In genomic region chr12:57754411-57755193, GRCh38 we compare ENCODE assay signal across 8 cellular contexts. TPM values are rescaled to one million over a fixed set of nuclear protein-coding genes. Genes with fewer than 3 reads are reported as not detected.
DNase-seq lines count a peak whose midpoint lies in the region; ATAC-seq and TF ChIP-seq lines count a peak whose summit lies in the region.

MARCHF9 (plus strand) TSS chr12:57755103; CDS start chr12:57755529, 426 bp downstream.

- peaks cover 57% of the 10 kb centered on the region for H4K20me1 ChIP-seq in BLaER1
- no peaks in the 10 kb centered on the region; the same call in 1 of the 2 replicates for H4K20me1 ChIP-seq in PC-9 (ENCODE audit: insufficient read depth)

- peak within 1 kb of the TSS; percentile 94 for H3K4me3 Mint-ChIP-seq in activated T-helper 1 cell treated with anti-CD3 and anti-CD28 coated beads, Interleukin-12 subunit alpha, Interleukin-12 subunit beta, Interleukin-2, Interleukin-4 antibody, amounts not matched to agents 30 ng/mL and 10 ng/mL and 1 ng/mL, durations not matched to agents 14 hours and 24 hours and 36 hours

- H3K9me3 Mint-ChIP-seq in activated T-helper 1 cell treated with anti-CD3 and anti-CD28 coated beads, Interleukin-12 subunit alpha, Interleukin-12 subunit beta, Interleukin-2, Interleukin-4 antibody, amounts not matched to agents 30 ng/mL and 10 ng/mL and 1 ng/mL, durations not matched to agents 14 hours and 24 hours and 36 hours: no peaks in the 10 kb centered on the region

- CTCF ChIA-PET in PC-9 (lab: Charles Lee): no interaction called here

- H3K4me2 ChIP-seq in BLaER1 (peak within 1 kb of the TSS; percentile 99), PC-9 (peak within 1 kb of the TSS; percentile 93)

- TF ChIP-seq CTCF in PC-9 (conservative IDR thresholded peaks at IDR 0.05) (no peak), fibroblast of villous mesenchyme (IDR thresholded peaks at IDR 0.05; ENCODE audit: insufficient read depth, low read depth, low read length) (no peak), neutrophil (IDR thresholded peaks at IDR 0.05) (no peak)

- ATAC-seq in GM19463 (IDR thresholded peaks at IDR 0.05; ENCODE audit: unreplicated experiment): peak; percentile 40

- peaks cover 13% of the 10 kb centered on the region; the same call in 1 of the 2 replicates for H3F3A ChIP-seq in PC-9 (ENCODE audit: insufficient read depth, low read depth)

- no peak within 1 kb of the TSS for H3K27ac ChIP-seq in BLaER1
- no peak within 1 kb of the TSS for H3K27ac ChIP-seq in PC-9
- no peak within 1 kb of the TSS for H3K27ac ChIP-seq in neutrophil
- peak within 1 kb of the TSS; percentile 81 for H3K27ac ChIP-seq in thymus (ENCODE audit: low read depth)

- H3K27ac Mint-ChIP-seq in activated T-helper 1 cell treated with anti-CD3 and anti-CD28 coated beads, Interleukin-12 subunit alpha, Interleukin-12 subunit beta, Interleukin-2, Interleukin-4 antibody, amounts not matched to agents 30 ng/mL and 10 ng/mL and 1 ng/mL, durations not matched to agents 14 hours and 24 hours and 36 hours: peak within 1 kb of the TSS; percentile 86

- H3K27me3 Mint-ChIP-seq in activated T-helper 1 cell treated with anti-CD3 and anti-CD28 coated beads, Interleukin-12 subunit alpha, Interleukin-12 subunit beta, Interleukin-2, Interleukin-4 antibody, amounts not matched to agents 30 ng/mL and 10 ng/mL and 1 ng/mL, durations not matched to agents 14 hours and 24 hours and 36 hours (ENCODE audit: insufficient read depth): peaks cover 3% of the 10 kb centered on the region

- H3K4me3 ChIP-seq in BLaER1 (peak within 1 kb of the TSS; percentile 73), PC-9 (peak within 1 kb of the TSS; percentile 68), fibroblast of villous mesenchyme (ENCODE audit: low read depth, low read length) (peak within 1 kb of the TSS; percentile 59), neutrophil (ENCODE audit: low read depth in 1 of 2, low read length in 1 of 2) (peak within 1 kb of the TSS; percentile 52 to 66), thymus (ENCODE audit: low read length) (peak within 1 kb of the TSS; percentile 88)

- BruUV-seq in PC-9 (replicated peaks; lab: Mats Ljungman, UMichigan): no TSS peak

- intact Hi-C loops in PC-9 (cut with micrococcal nuclease; ENCODE audit: unreplicated experiment): loop anchor here (2.0 kb wide), 1 partner anchor 18 kb away; the partner anchor contains the start of genes EEF1AKMT3 and METTL1
- intact Hi-C loops in activated T-helper 1 cell treated with anti-CD3 and anti-CD28 coated beads, Interleukin-12 subunit alpha, Interleukin-12 subunit beta, Interleukin-2, Interleukin-4 antibody, amounts not matched to agents 30 ng/mL and 10 ng/mL and 1 ng/mL, durations not matched to agents 14 hours and 24 hours and 36 hours (cut with micrococcal nuclease): loop anchor here (5.0 to 10.0 kb wide), 2 partner anchors 1120 to 1827 kb away; partner anchors contain the start of genes BAZ2A and PYM1

- H3K9me2 ChIP-seq in PC-9 (ENCODE audit: insufficient read depth): no peaks in the 10 kb centered on the region

- POLR2A ChIA-PET in PC-9 (lab: Charles Lee; ENCODE audit: unreplicated experiment): interaction anchor here (0.7 kb wide), 1 partner anchor 12 kb away, joined by 6 read pairs; no protein-coding TSS in a partner anchor

- H3K9me3 ChIP-seq in BLaER1: no peaks in the 10 kb centered on the region
- no peaks in the 10 kb centered on the region for H3K9me3 ChIP-seq in PC-9 (ENCODE audit: insufficient read depth, low read depth)
- H3K9me3 ChIP-seq in neutrophil: no peaks in the 10 kb centered on the region
- H3K9me3 ChIP-seq in thymus (ENCODE audit: control insufficient read depth): no peaks in the 10 kb centered on the region

- H3K9ac ChIP-seq in BLaER1: peak within 1 kb of the TSS; percentile 65

- peaks cover 66% of the 10 kb centered on the region for H3K27me3 ChIP-seq in BLaER1
- H3K27me3 ChIP-seq in PC-9 (ENCODE audit: insufficient read depth, low read depth): no peaks in the 10 kb centered on the region
- H3K27me3 ChIP-seq in neutrophil: peaks cover 49% of the 10 kb centered on the region
- peaks cover 2% of the 10 kb centered on the region for H3K27me3 ChIP-seq in thymus (ENCODE audit: control insufficient read depth, insufficient read depth)

- peaks cover 23% of the 10 kb centered on the region for H3K79me2 ChIP-seq in PC-9 (ENCODE audit: low read depth)

- peaks cover 51% of the 10 kb centered on the region for H3K4me1 ChIP-seq in BLaER1
- peaks cover 27% of the 10 kb centered on the region for H3K4me1 ChIP-seq in PC-9 (replicated peaks; ENCODE audit: insufficient read depth)
- H3K4me1 ChIP-seq in neutrophil (ENCODE audit: control insufficient read depth in 1 of 2, insufficient read depth in 1 of 2, low read depth in 1 of 2, low read length in 1 of 2): peaks cover 36 to 42% of the 10 kb centered on the region in 2 experiments
- H3K4me1 ChIP-seq in thymus (ENCODE audit: control insufficient read depth, insufficient read depth, low read length): peaks cover 28% of the 10 kb centered on the region

- peak within 1 kb of the TSS; percentile 83 for H2AFZ ChIP-seq in PC-9

- H3K4me1 Mint-ChIP-seq in activated T-helper 1 cell treated with anti-CD3 and anti-CD28 coated beads, Interleukin-12 subunit alpha, Interleukin-12 subunit beta, Interleukin-2, Interleukin-4 antibody, amounts not matched to agents 30 ng/mL and 10 ng/mL and 1 ng/mL, durations not matched to agents 14 hours and 24 hours and 36 hours (ENCODE audit: low read depth): peaks cover 65% of the 10 kb centered on the region

- H3K36me3 ChIP-seq in BLaER1 (peaks cover 28% of the 10 kb centered on the region), PC-9 (ENCODE audit: low read depth) (peaks cover 8% of the 10 kb centered on the region), neutrophil (no peaks in the 10 kb centered on the region), thymus (ENCODE audit: control insufficient read depth, insufficient read depth) (peaks cover 16% of the 10 kb centered on the region)

- 1% methylated on average over 41 of the region's 41 CpGs for WGBS in thymus

- peaks cover 27% of the 10 kb centered on the region for H3K36me3 Mint-ChIP-seq in activated T-helper 1 cell treated with anti-CD3 and anti-CD28 coated beads, Interleukin-12 subunit alpha, Interleukin-12 subunit beta, Interleukin-2, Interleukin-4 antibody, amounts not matched to agents 30 ng/mL and 10 ng/mL and 1 ng/mL, durations not matched to agents 14 hours and 24 hours and 36 hours (ENCODE audit: low read depth)

- peak; percentile 88 for DNase-seq in HuH-7 (ENCODE audit: low spot score)
- DNase-seq in PC-9: peak; percentile 62 to 83
- DNase-seq in activated T-helper 1 cell treated with anti-CD3 and anti-CD28 coated beads, Interleukin-12 subunit alpha, Interleukin-12 subunit beta, Interleukin-2, Interleukin-4 antibody, amounts not matched to agents 30 ng/mL and 10 ng/mL and 1 ng/mL, durations not matched to agents 14 hours and 24 hours and 36 hours (ENCODE audit: low spot score): peak; percentile 84
- no peak for DNase-seq in fibroblast of villous mesenchyme (ENCODE audit: low read depth)

RNA-seq across cellular contexts. Expression of gene MARCHF9, which starts in this region (rescaled TPM):
- total RNA-seq in PC-9 (2021) (18.9 and 21.2 TPM in 2 replicates), fibroblast of villous mesenchyme (2.6 and 3.5 TPM in 2 replicates)
- 21.2 and 21.8 TPM in 2 replicates for total RNA-seq in activated T-helper 1 cell treated with anti-CD3 and anti-CD28 coated beads, Interleukin-12 subunit alpha, Interleukin-12 subunit beta, Interleukin-2, Interleukin-4 antibody, amounts not matched to agents 30 ng/mL and 10 ng/mL and 1 ng/mL, durations not matched to agents 14 hours and 24 hours and 36 hours
- polyA plus RNA-seq in thymus: 54.9 TPM
